ENCODE assay signal across 17 cellular contexts in genomic region chrX:2483398-2483797, GRCh38. TPM values are rescaled to one million over a fixed set of nuclear protein-coding genes. Genes with fewer than 3 reads are reported as not detected.
A peak's percentile ranks its signal among the peaks of the same experiment; 100 is the strongest.
DNase-seq lines count a peak whose midpoint lies in the region; ATAC-seq and TF ChIP-seq lines count a peak whose summit lies in the region.
"Had no signal": no experiment of that assay in that cellular context is flagged by ENCODE, and none has a peak within 500 bp of the region (broad histone marks: within the 10 kb centered on the region; RNA-seq: fewer than 3 reads in every experiment).

No MANE protein-coding gene starts in this region.

- peaks cover 30% of the 10 kb centered on the region for H3K36me3 Mint-ChIP-seq in HFFc6 (ENCODE audit: low read depth)
- H3K36me3 Mint-ChIP-seq in chondrocyte (ENCODE audit: low read depth): peaks cover 16% of the 10 kb centered on the region
- H3K36me3 Mint-ChIP-seq in nephron progenitor cell (ENCODE audit: low read depth): peaks cover 42% of the 10 kb centered on the region
- peaks cover 37% of the 10 kb centered on the region for H3K36me3 Mint-ChIP-seq in stimulated activated effector memory CD8-positive, alpha-beta T cell treated with anti-CD3 and anti-CD28 coated beads, Interleukin-12 subunit alpha, Interleukin-12 subunit beta, amount 100 ng/mL, for 72 hours

- H3K9me3 Mint-ChIP-seq in HFFc6 (no peaks in the 10 kb centered on the region), chondrocyte (ENCODE audit: low read depth) (peaks cover 4% of the 10 kb centered on the region), nephron progenitor cell (peaks cover 10% of the 10 kb centered on the region)
- no peaks in the 10 kb centered on the region for H3K9me3 Mint-ChIP-seq in stimulated activated effector memory CD8-positive, alpha-beta T cell treated with anti-CD3 and anti-CD28 coated beads, Interleukin-12 subunit alpha, Interleukin-12 subunit beta, amount 100 ng/mL, for 72 hours

- DNase-seq in HFFc6: no peak
- peak; percentile 32 for DNase-seq in chondrocyte (ENCODE audit: low spot score)
- DNase-seq in nephron progenitor cell: no peak
- DNase-seq in stimulated activated effector memory CD8-positive, alpha-beta T cell treated with anti-CD3 and anti-CD28 coated beads, Interleukin-12 subunit alpha, Interleukin-12 subunit beta, amount 100 ng/mL, for 72 hours (ENCODE audit: low spot score in 2 of 2): no peak
- DNase-seq in NCI-H510A (lab: John Stamatoyannopoulos, UW): no peak
- no peak for DNase-seq in NCI-H1092 treated with DMSO at 0.1 percent for 48 hours (lab: John Stamatoyannopoulos, UW)
- DNase-seq: CD8-positive, alpha-beta T cell; DMS79 treated with DMSO at 0.1 percent for 48 hours; HCEC 1CT; KG1; NCI-H1436; NCI-H2029; NCI-H2171 treated with DMSO at 0.1 percent for 48 hours; NCI-H524; SHP77 had no signal

- no peak for TF ChIP-seq CTCF in HFFc6 (IDR thresholded peaks at IDR 0.05)
- no peak for TF ChIP-seq CTCF in chondrocyte (IDR thresholded peaks at IDR 0.05)
- TF ChIP-seq CTCF in nephron progenitor cell (IDR thresholded peaks at IDR 0.05): no peak

- no peak for ATAC-seq in stimulated activated effector memory CD8-positive, alpha-beta T cell treated with anti-CD3 and anti-CD28 coated beads, Interleukin-12 subunit alpha, Interleukin-12 subunit beta, amount 100 ng/mL, for 72 hours
- ATAC-seq in GM21717 (IDR thresholded peaks at IDR 0.05; ENCODE audit: unreplicated experiment): no peak
- ATAC-seq: CD8-positive, alpha-beta T cell; Panc1 had no signal

- H3K27me3 Mint-ChIP-seq in HFFc6 (ENCODE audit: insufficient read depth): peaks cover 2% of the 10 kb centered on the region; the same call in 1 of the 2 replicates
- no peaks in the 10 kb centered on the region for H3K27me3 Mint-ChIP-seq in chondrocyte (ENCODE audit: low read depth)
- no peaks in the 10 kb centered on the region for H3K27me3 Mint-ChIP-seq in nephron progenitor cell (ENCODE audit: low read depth, poor library complexity)

- H3K27ac Mint-ChIP-seq in HFFc6 (peak overlapping the region; percentile 94), chondrocyte (ENCODE audit: unreplicated experiment) (no peak overlapping the region), nephron progenitor cell (peak overlapping the region; percentile 72)
- peak overlapping the region; percentile 52 for H3K27ac Mint-ChIP-seq in stimulated activated effector memory CD8-positive, alpha-beta T cell treated with anti-CD3 and anti-CD28 coated beads, Interleukin-12 subunit alpha, Interleukin-12 subunit beta, amount 100 ng/mL, for 72 hours
- H3K27ac Mint-ChIP-seq: CD8-positive, alpha-beta T cell had no signal

- H3K4me3 Mint-ChIP-seq in HFFc6: peak overlapping the region; percentile 59
- no peak overlapping the region for H3K4me3 Mint-ChIP-seq in chondrocyte (ENCODE audit: unreplicated experiment)
- no peak overlapping the region for H3K4me3 Mint-ChIP-seq in nephron progenitor cell
- no peak overlapping the region for H3K4me3 Mint-ChIP-seq in stimulated activated effector memory CD8-positive, alpha-beta T cell treated with anti-CD3 and anti-CD28 coated beads, Interleukin-12 subunit alpha, Interleukin-12 subunit beta, amount 100 ng/mL, for 72 hours
- H3K4me3 Mint-ChIP-seq: CD8-positive, alpha-beta T cell had no signal

- H3K4me1 Mint-ChIP-seq in HFFc6 (ENCODE audit: low read depth) (peaks cover 46% of the 10 kb centered on the region), chondrocyte (ENCODE audit: low read depth) (peaks cover 35% of the 10 kb centered on the region), nephron progenitor cell (peaks cover 41% of the 10 kb centered on the region)
- H3K4me1 Mint-ChIP-seq in stimulated activated effector memory CD8-positive, alpha-beta T cell treated with anti-CD3 and anti-CD28 coated beads, Interleukin-12 subunit alpha, Interleukin-12 subunit beta, amount 100 ng/mL, for 72 hours: peaks cover 10% of the 10 kb centered on the region

RNA-seq across cellular contexts. Expression of gene DHRSX, which starts 17.4 kb away (rescaled TPM):
- 10 to 100 TPM; 19.6 to 27.1 (median 22.9) TPM for total RNA-seq in HFFc6 (2021; fragmentation: NEBNext Ultra II Directional; extraction: Animal tissue kit (Norgen Biotek cat#: 25700))
- total RNA-seq in chondrocyte: 30.1 to 35.2 TPM (median 35.0 TPM) in 3 replicates

RNA-seq across cellular contexts. Expression of gene ZBED1, which starts 17.4 kb away (rescaled TPM):
- 10 to 100 TPM; 24.7 to 29.6 (median 25.6) TPM for total RNA-seq in HFFc6 (2021; fragmentation: NEBNext Ultra II Directional; extraction: Animal tissue kit (Norgen Biotek cat#: 25700))
- 39.8 to 45.0 TPM (median 40.1 TPM) in 3 replicates for total RNA-seq in chondrocyte
